ENCODE assay signal across 8 cellular contexts in the genomic region with DNA sequence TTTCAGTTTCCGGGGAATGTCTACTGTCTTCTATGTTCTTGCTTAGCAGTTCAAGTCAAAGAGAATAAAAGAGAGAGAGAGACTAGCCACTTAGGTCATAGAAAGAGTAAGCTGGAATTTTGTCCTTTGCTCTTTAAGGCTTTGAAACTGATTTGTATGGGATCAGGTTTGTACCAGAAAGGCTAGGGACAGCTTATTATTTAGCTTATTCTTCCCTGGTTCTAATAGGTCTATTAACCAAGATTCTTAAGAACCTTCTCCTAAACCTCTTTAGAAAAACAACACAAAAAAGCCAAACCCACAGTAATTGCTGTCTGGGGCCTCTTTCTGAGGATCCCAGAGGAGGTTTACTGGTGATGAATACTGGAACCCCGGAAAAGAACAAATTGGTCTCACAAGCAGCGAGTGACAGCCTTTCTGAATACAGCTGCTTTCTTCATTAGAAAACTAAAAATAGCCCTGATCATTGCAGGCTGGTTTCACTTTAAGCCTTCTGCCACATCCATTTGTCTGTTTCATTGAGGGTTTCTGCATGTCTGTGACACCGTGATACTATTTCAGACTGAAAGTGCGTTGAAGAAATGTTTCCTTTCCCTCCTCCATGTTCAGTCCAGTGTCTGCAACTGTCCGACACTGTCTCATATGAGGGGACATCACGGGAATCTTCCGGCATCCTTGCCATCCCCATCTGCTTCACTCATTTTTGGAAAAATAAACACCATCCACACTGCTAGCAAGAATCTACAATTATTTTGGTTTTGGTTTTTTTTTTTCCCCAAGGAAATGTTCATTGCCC.
DNase-seq lines count a peak whose midpoint lies in the region; ATAC-seq, FAIRE-seq and TF ChIP-seq lines count a peak whose summit lies in the region.

No MANE protein-coding gene starts in this region.

- H3K9me3 ChIP-seq in neural progenitor cell (ENCODE audit: low read depth) = no peaks in the 10 kb centered on the region
- H3K9me3 ChIP-seq in A673 (ENCODE audit: low read depth, low read length, poor library complexity, severe bottlenecking) = no peaks in the 10 kb centered on the region

- H4K20me1 ChIP-seq in neural progenitor cell (ENCODE audit: low read depth) = no peaks in the 10 kb centered on the region

- intact Hi-C loops in A673 (cut with micrococcal nuclease; ENCODE audit: unreplicated experiment) = no loop called here

- H3K27ac ChIP-seq in neural progenitor cell = peak overlapping the region; percentile 67
- H3K27ac ChIP-seq in A673 (ENCODE audit: low read depth, low read length, poor library complexity, severe bottlenecking) = no peak overlapping the region

- peaks cover 5% of the 10 kb centered on the region for H3K27me3 Mint-ChIP-seq in neural progenitor cell (ENCODE audit: insufficient read depth, low read depth)

- no peak overlapping the region for H3K27ac Mint-ChIP-seq in neural progenitor cell

- ATAC-seq in GM18909 (IDR thresholded peaks at IDR 0.05; ENCODE audit: poor library complexity, unreplicated experiment) = peak; percentile 86
- ATAC-seq in HG03066 (IDR thresholded peaks at IDR 0.05; ENCODE audit: low read depth, unreplicated experiment) = peak; percentile 86

- H3K9ac ChIP-seq in neural progenitor cell = no peak overlapping the region

- peaks cover 17% of the 10 kb centered on the region for H3F3A ChIP-seq in neural progenitor cell (ENCODE audit: low read depth)

- no peak overlapping the region for H2AFZ ChIP-seq in neural progenitor cell (replicated peaks)

- H3K4me3 Mint-ChIP-seq in neural progenitor cell = no peak overlapping the region

- H3K27me3 ChIP-seq in neural progenitor cell (no peaks in the 10 kb centered on the region), A673 (replicated peaks; ENCODE audit: insufficient read depth, low read depth, low read length, poor library complexity) (no peaks in the 10 kb centered on the region)

- H3K4me1 Mint-ChIP-seq in neural progenitor cell = peaks cover 13% of the 10 kb centered on the region

- POLR2A ChIA-PET in AG04449 (lab: Yijun Ruan, JAX) (no interaction called here), A673 (lab: Charles Lee; ENCODE audit: low non-redundant PET) (no interaction called here)

- H3K4me1 ChIP-seq in neural progenitor cell = peaks cover 20% of the 10 kb centered on the region
- peaks cover 9% of the 10 kb centered on the region for H3K4me1 ChIP-seq in A673 (ENCODE audit: insufficient read depth, low read length, poor library complexity, severe bottlenecking)

- TF ChIP-seq CTCF in AG04449 (IDR thresholded peaks at IDR 0.05; ENCODE audit: insufficient read depth, low read length, missing control alignments) (no peak), neural progenitor cell (IDR thresholded peaks at IDR 0.05) (no peak), A673 (conservative IDR thresholded peaks at IDR 0.05; ENCODE audit: low read depth, low read length) (no peak)

- no peak for FAIRE-seq in urothelium cell line (lab: Jason Lieb, UNC)

- no peaks in the 10 kb centered on the region for H3K36me3 Mint-ChIP-seq in neural progenitor cell

- CTCF ChIA-PET in AG04449 (lab: Yijun Ruan, JAX) = interaction anchor here (0.8 to 1.9 kb wide), 7 partner anchors 11 to 250 kb away, joined by 3 to 5 read pairs (median 4); no protein-coding TSS in a partner anchor
- CTCF ChIA-PET in A673 (lab: Charles Lee) = no interaction called here

- H3K36me3 ChIP-seq in neural progenitor cell (no peaks in the 10 kb centered on the region), A673 (ENCODE audit: insufficient read depth, low read length, poor library complexity, severe bottlenecking) (no peaks in the 10 kb centered on the region)

- peak overlapping the region; percentile 23 for H3K4me3 ChIP-seq in AG04449 (ENCODE audit: low read depth, low read length)
- H3K4me3 ChIP-seq in neural progenitor cell = no peak overlapping the region
- H3K4me3 ChIP-seq in A673 (ENCODE audit: low read depth, low read length, poor library complexity, severe bottlenecking) = no peak overlapping the region

- DNase-seq in AG04449 (ENCODE audit: low read depth, low spot score) = no peak
- DNase-seq in astrocyte of the hippocampus (ENCODE audit: low read depth, low spot score) = peak; percentile 21
- peak; percentile 50 for DNase-seq in neural progenitor cell (ENCODE audit: low spot score)
- DNase-seq in urothelium cell line (ENCODE audit: low spot score) = no peak
- no peak for DNase-seq in A673 (ENCODE audit: low spot score)
- no peak for DNase-seq in activated CD4-positive, alpha-beta T cell treated with anti-CD3 and anti-CD28 coated beads, Interleukin-2, amount 50 U/mL, for 4 hours

- no peaks in the 10 kb centered on the region for H3K79me2 ChIP-seq in neural progenitor cell (ENCODE audit: low read depth)

- BruUV-seq in A673 (replicated peaks; lab: Mats Ljungman, UMichigan) = no TSS peak

- peak overlapping the region; percentile 45 for H3K4me2 ChIP-seq in neural progenitor cell

- no peaks in the 10 kb centered on the region for H3K9me3 Mint-ChIP-seq in neural progenitor cell

Comparison
In these comparisons a context has a peak if more than half of its experiments do, and no peak if none do; other contexts are left out.
1. DNase-seq: peak in astrocyte of the hippocampus (single experiment) and neural progenitor cell (single experiment); none in AG04449 (single experiment), urothelium cell line (single experiment), A673 (single experiment) and activated CD4-positive, alpha-beta T cell treated with anti-CD3 and anti-CD28 coated beads, Interleukin-2, amount 50 U/mL, for 4 hours (0 of 2).